Comparison of ENCODE assay signal across 32 cellular contexts in genomic region chr7:12369700-12370099, GRCh38. TPM values are rescaled to one million over a fixed set of nuclear protein-coding genes. Genes with fewer than 3 reads are reported as not detected.
"Had no signal": no experiment of that assay in that cellular context is flagged by ENCODE, and none has a peak within 500 bp of the region (broad histone marks: within the 10 kb centered on the region; RNA-seq: fewer than 3 reads in every experiment).

No MANE protein-coding gene starts in this region.

- H3K4me1 ChIP-seq: ascending aorta, body of pancreas, Peyer's patch had no signal

- H3K36me3 ChIP-seq: ascending aorta, Peyer's patch had no signal

- H3K4me3 Mint-ChIP-seq: activated B cell treated with CpG ODN at 0.5 μM for 24 hours; activated CD4-positive, alpha-beta T cell treated with anti-CD3 and anti-CD28 coated beads, Interleukin-2, amount 10 ng/mL, durations not matched to agents 24 days and 14 days; activated CD8-positive, alpha-beta memory T cell treated with anti-CD3 and anti-CD28 coated beads, Interleukin-2, amount 10 ng/mL, durations not matched to agents 7 days and 5 days; activated naive CD8-positive, alpha-beta T cell treated with anti-CD3 and anti-CD28 coated beads, Interleukin-2, amount 50 U/mL, for 24 hours; activated T-cell treated with anti-CD3 and anti-CD28 coated beads, Interleukin-2, amount 50 U/mL, for 24 hours; activated T-helper 1 cell treated with anti-CD3 and anti-CD28 coated beads, Interleukin-12 subunit alpha, Interleukin-12 subunit beta, Interleukin-2, Interleukin-4 antibody, amounts not matched to agents 30 ng/mL and 10 ng/mL and 1 ng/mL, durations not matched to agents 14 hours and 24 hours and 36 hours; IgD-negative memory B cell; T-helper 17 cell had no signal

- ATAC-seq: activated CD8-positive, alpha-beta memory T cell treated with anti-CD3 and anti-CD28 coated beads, Interleukin-2, amount 10 ng/mL, durations not matched to agents 7 days and 5 days; activated naive CD4-positive, alpha-beta T cell treated with anti-CD3 and anti-CD28 coated beads, Interleukin-2, amount 50 U/mL, for 72 hours; activated naive CD8-positive, alpha-beta T cell treated with anti-CD3 and anti-CD28 coated beads, Interleukin-2, amount 50 U/mL, for 24 hours; body of pancreas; T-helper 17 cell had no signal

- H3K4me1 Mint-ChIP-seq: activated B cell treated with CpG ODN at 0.5 μM for 24 hours; activated CD4-positive, alpha-beta T cell treated with anti-CD3 and anti-CD28 coated beads, Interleukin-2, amount 10 ng/mL, durations not matched to agents 24 days and 14 days; activated CD8-positive, alpha-beta memory T cell treated with anti-CD3 and anti-CD28 coated beads, Interleukin-2, amount 10 ng/mL, durations not matched to agents 7 days and 5 days; activated naive CD8-positive, alpha-beta T cell treated with anti-CD3 and anti-CD28 coated beads, Interleukin-2, amount 50 U/mL, for 24 hours; IgD-negative memory B cell had no signal

- H3K27me3 Mint-ChIP-seq: activated B cell treated with CpG ODN at 0.5 μM for 24 hours; activated CD4-positive, alpha-beta T cell treated with anti-CD3 and anti-CD28 coated beads, Interleukin-2, amount 10 ng/mL, durations not matched to agents 24 days and 14 days; activated CD8-positive, alpha-beta memory T cell treated with anti-CD3 and anti-CD28 coated beads, Interleukin-2, amount 10 ng/mL, durations not matched to agents 7 days and 5 days; activated naive CD8-positive, alpha-beta T cell treated with anti-CD3 and anti-CD28 coated beads, Interleukin-2, amount 50 U/mL, for 24 hours; IgD-negative memory B cell; T-helper 17 cell had no signal

- H3K9me3 ChIP-seq: ascending aorta, body of pancreas, Peyer's patch had no signal

- H3K9me3 Mint-ChIP-seq: activated B cell treated with CpG ODN at 0.5 μM for 24 hours; activated CD4-positive, alpha-beta T cell treated with anti-CD3 and anti-CD28 coated beads, Interleukin-2, amount 10 ng/mL, durations not matched to agents 24 days and 14 days; activated naive CD4-positive, alpha-beta T cell treated with anti-CD3 and anti-CD28 coated beads, Interleukin-2, amount 50 U/mL, for 72 hours; activated naive CD8-positive, alpha-beta T cell treated with anti-CD3 and anti-CD28 coated beads, Interleukin-2, amount 50 U/mL, for 24 hours; activated T-cell treated with anti-CD3 and anti-CD28 coated beads, Interleukin-2, amount 50 U/mL, for 24 hours; activated T-helper 1 cell treated with anti-CD3 and anti-CD28 coated beads, Interleukin-12 subunit alpha, Interleukin-12 subunit beta, Interleukin-2, Interleukin-4 antibody, amounts not matched to agents 30 ng/mL and 10 ng/mL and 1 ng/mL, durations not matched to agents 14 hours and 24 hours and 36 hours had no signal

- H3K27ac ChIP-seq: ascending aorta, body of pancreas, KMS-11, Peyer's patch, RWPE1 had no signal

- H3K27ac Mint-ChIP-seq: activated B cell treated with CpG ODN at 0.5 μM for 24 hours; activated CD4-positive, alpha-beta T cell treated with anti-CD3 and anti-CD28 coated beads, Interleukin-2, amount 10 ng/mL, durations not matched to agents 24 days and 14 days; activated CD8-positive, alpha-beta memory T cell treated with anti-CD3 and anti-CD28 coated beads, Interleukin-2, amount 10 ng/mL, durations not matched to agents 7 days and 5 days; activated naive CD4-positive, alpha-beta T cell treated with anti-CD3 and anti-CD28 coated beads, Interleukin-2, amount 50 U/mL, for 72 hours; activated naive CD8-positive, alpha-beta T cell treated with anti-CD3 and anti-CD28 coated beads, Interleukin-2, amount 50 U/mL, for 24 hours; activated T-cell treated with anti-CD3 and anti-CD28 coated beads, Interleukin-2, amount 50 U/mL, for 24 hours; activated T-helper 1 cell treated with anti-CD3 and anti-CD28 coated beads, Interleukin-12 subunit alpha, Interleukin-12 subunit beta, Interleukin-2, Interleukin-4 antibody, amounts not matched to agents 30 ng/mL and 10 ng/mL and 1 ng/mL, durations not matched to agents 14 hours and 24 hours and 36 hours; IgD-negative memory B cell; T-helper 17 cell had no signal

- H3K9ac ChIP-seq: KMS-11 had no signal

- H3K4me2 ChIP-seq: KMS-11 had no signal

- H3K4me3 ChIP-seq: ascending aorta, body of pancreas, Peyer's patch had no signal

- H3K36me3 Mint-ChIP-seq: activated CD8-positive, alpha-beta memory T cell treated with anti-CD3 and anti-CD28 coated beads, Interleukin-2, amount 10 ng/mL, durations not matched to agents 7 days and 5 days; activated naive CD4-positive, alpha-beta T cell treated with anti-CD3 and anti-CD28 coated beads, Interleukin-2, amount 50 U/mL, for 72 hours had no signal

- DNase-seq: activated B cell treated with CpG ODN at 0.5 μM for 24 hours; activated CD4-positive, alpha-beta T cell treated with anti-CD3 and anti-CD28 coated beads for 1 hour; activated CD4-positive, alpha-beta T cell treated with anti-CD3 and anti-CD28 coated beads, Interleukin-2, amount 10 ng/mL, durations not matched to agents 24 days and 14 days; activated CD4-positive, alpha-beta T cell treated with anti-CD3 and anti-CD28 coated beads, Interleukin-2, amount 50 U/mL, for 48 hours; activated CD8-positive, alpha-beta memory T cell treated with anti-CD3 and anti-CD28 coated beads, Interleukin-2, amount 10 ng/mL, durations not matched to agents 7 days and 5 days; activated effector memory CD4-positive, alpha-beta T cell treated with anti-CD3 and anti-CD28 coated beads, Interleukin-2, amount 50 U/mL, for 16 hours; activated naive CD4-positive, alpha-beta T cell treated with Interleukin-2 at 50 U/mL for 16 hours; activated naive CD8-positive, alpha-beta T cell treated with anti-CD3 and anti-CD28 coated beads, Interleukin-2, amount 50 U/mL, for 24 hours; activated T-cell treated with anti-CD3 and anti-CD28 coated beads, Interleukin-2, amount 50 U/mL, for 24 hours; amniotic stem cell; body of pancreas; caudate nucleus; MV-4-11; NCI-H1092 treated with DMSO at 0.1 percent for 48 hours; NCI-H1436; NCI-H1694 treated with DMSO at 0.1 percent for 48 hours; NCI-H2029 treated with DMSO at 0.1 percent for 48 hours; NCI-H345; NCI-H510A treated with DMSO at 0.1 percent for 48 hours; NCI-H69; NK-92 treated with Interleukin-12 subunit alpha and Interleukin-12 subunit beta, amount 100 ng/mL, for 24 hours; OCI-M1; Peyer's patch; SHP77 treated with DMSO at 0.1 percent for 48 hours; T-helper 17 cell; T-helper 9 cell had no signal

- H3K27me3 ChIP-seq: ascending aorta, body of pancreas, Peyer's patch had no signal

RNA-seq across cellular contexts. Expression of gene VWDE, which starts 34.0 kb away (rescaled TPM):
- total RNA-seq: activated B cell treated with CpG ODN at 0.5 μM for 24 hours, ascending aorta had no signal
- polyA plus RNA-seq: IgD-negative memory B cell had no signal
